Comparison of ENCODE assay signal across 17 cellular contexts in genomic region chr12:88572785-88573565, GRCh38. TPM values are rescaled to one million over a fixed set of nuclear protein-coding genes. Genes with fewer than 3 reads are reported as not detected.
A peak's percentile ranks its signal among the peaks of the same experiment; 100 is the strongest.
DNase-seq lines count a peak whose midpoint lies in the region; ATAC-seq and TF ChIP-seq lines count a peak whose summit lies in the region.
"Had no signal": no experiment of that assay in that cellular context is flagged by ENCODE, and none has a peak within 500 bp of the region (broad histone marks: within the 10 kb centered on the region; RNA-seq: fewer than 3 reads in every experiment).

No MANE protein-coding gene starts in this region.

- H3K36me3 ChIP-seq in Caco-2 (ENCODE audit: control insufficient read depth, insufficient read depth, low read length) = no peaks in the 10 kb centered on the region
- H3K36me3 ChIP-seq in HUES48 (ENCODE audit: control insufficient read depth, insufficient read depth, low read length) = no peaks in the 10 kb centered on the region
- H3K36me3 ChIP-seq in endodermal cell (ENCODE audit: control insufficient read depth, insufficient read depth, low read length) = no peaks in the 10 kb centered on the region
- peaks cover 4% of the 10 kb centered on the region; the same call in 1 of the 2 replicates for H3K36me3 ChIP-seq in MG63
- H3K36me3 ChIP-seq: SJSA1 had no signal

- H3K27me3 ChIP-seq in Caco-2 (replicated peaks; ENCODE audit: control insufficient read depth, insufficient read depth, low read length) = no peaks in the 10 kb centered on the region
- no peaks in the 10 kb centered on the region for H3K27me3 ChIP-seq in HUES48 (ENCODE audit: control insufficient read depth, insufficient read depth, low read length)
- peaks cover 46% of the 10 kb centered on the region for H3K27me3 ChIP-seq in endodermal cell (ENCODE audit: control insufficient read depth, insufficient read depth, low read length, poor library complexity, severe bottlenecking)
- H3K27me3 ChIP-seq in CD4-positive, alpha-beta T cell (ENCODE audit: control insufficient read depth, insufficient read depth, low read length) = no peaks in the 10 kb centered on the region
- H3K27me3 ChIP-seq in MG63 = no peaks in the 10 kb centered on the region
- H3K27me3 ChIP-seq: SJSA1 had no signal

- H3K9ac ChIP-seq in HUES48 (ENCODE audit: low read depth, low read length) = no peak overlapping the region
- no peak overlapping the region for H3K9ac ChIP-seq in endodermal cell (ENCODE audit: extremely low read depth, low read length, poor library complexity, severe bottlenecking)

- 58 to 94% methylated on average over 2 to 3 of the region's 4 CpGs for WGBS in endodermal cell (ENCODE audit: insufficient coverage in 1 of 2, insufficient read length in 1 of 2), 2 experiments

- H3K4me1 ChIP-seq in Caco-2 (peaks cover 66% of the 10 kb centered on the region), HUES48 (ENCODE audit: control insufficient read depth, insufficient read depth, low read length) (peaks cover 63% of the 10 kb centered on the region), endodermal cell (ENCODE audit: control insufficient read depth, insufficient read depth, low read length) (no peaks in the 10 kb centered on the region)
- H3K4me1 ChIP-seq: SJSA1 had no signal

- no peak overlapping the region for H3K4me3 ChIP-seq in Caco-2 (ENCODE audit: low read depth, low read length)
- no peak overlapping the region for H3K4me3 ChIP-seq in HUES48 (ENCODE audit: low read depth, low read length)
- H3K4me3 ChIP-seq in endodermal cell (ENCODE audit: low read length) = no peak overlapping the region
- H3K4me3 ChIP-seq in MG63 = no peak overlapping the region
- H3K4me3 ChIP-seq: SJSA1 had no signal

- POLR2A ChIA-PET in Caco-2 (lab: Charles Lee) = no interaction called here
- POLR2A ChIA-PET in CD4-positive, alpha-beta T cell (lab: Charles Lee) = no interaction called here

- ATAC-seq in CD4-positive, alpha-beta T cell (ENCODE audit: poor library complexity) = no peak
- no peak for ATAC-seq in GM18858 (IDR thresholded peaks at IDR 0.05; ENCODE audit: unreplicated experiment)
- ATAC-seq: activated CD8-positive, alpha-beta T cell treated with anti-CD3 and anti-CD28 coated beads, Interleukin-2, amount 10 ng/mL, durations not matched to agents 7 days and 5 days had no signal

- H3K27me3 Mint-ChIP-seq in Caco-2 (ENCODE audit: insufficient read depth, unreplicated experiment) (no peaks in the 10 kb centered on the region), endodermal cell (ENCODE audit: insufficient read depth) (peaks cover 31% of the 10 kb centered on the region), nephron progenitor cell (ENCODE audit: low read depth, poor library complexity) (peaks cover 7% of the 10 kb centered on the region), glutamatergic neuron (ENCODE audit: unreplicated experiment) (peaks cover 2% of the 10 kb centered on the region)
- H3K27me3 Mint-ChIP-seq in CD4-positive, alpha-beta T cell = peaks cover 12% of the 10 kb centered on the region

- H3K27ac Mint-ChIP-seq in Caco-2 (ENCODE audit: unreplicated experiment) (no peak overlapping the region), endodermal cell (no peak overlapping the region), nephron progenitor cell (peak overlapping the region; percentile 37), glutamatergic neuron (ENCODE audit: unreplicated experiment) (no peak overlapping the region)
- H3K27ac Mint-ChIP-seq in CD4-positive, alpha-beta T cell = no peak overlapping the region
- H3K27ac Mint-ChIP-seq: activated CD8-positive, alpha-beta T cell treated with anti-CD3 and anti-CD28 coated beads, Interleukin-2, amount 10 ng/mL, durations not matched to agents 7 days and 5 days had no signal

- peaks cover 89% of the 10 kb centered on the region for H3K36me3 Mint-ChIP-seq in Caco-2 (ENCODE audit: insufficient read depth, unreplicated experiment)
- no peaks in the 10 kb centered on the region for H3K36me3 Mint-ChIP-seq in endodermal cell (ENCODE audit: low read depth)
- no peaks in the 10 kb centered on the region for H3K36me3 Mint-ChIP-seq in nephron progenitor cell (ENCODE audit: low read depth)
- H3K36me3 Mint-ChIP-seq in CD4-positive, alpha-beta T cell (ENCODE audit: low read depth) = no peaks in the 10 kb centered on the region
- H3K36me3 Mint-ChIP-seq in glutamatergic neuron (ENCODE audit: unreplicated experiment) = no peaks in the 10 kb centered on the region

- CTCF ChIA-PET in Caco-2 (lab: Charles Lee) = no interaction called here
- CTCF ChIA-PET in CD4-positive, alpha-beta T cell (lab: Charles Lee) = no interaction called here

- TF ChIP-seq CTCF in Caco-2 (IDR thresholded peaks at IDR 0.05; ENCODE audit: insufficient read depth in 1 of 2, low read depth in 1 of 2, low read length in 1 of 2, severe bottlenecking in 1 of 2, unreplicated experiment in 1 of 2) (no peak), endodermal cell (conservative IDR thresholded peaks at IDR 0.05) (no peak), nephron progenitor cell (IDR thresholded peaks at IDR 0.05) (no peak), glutamatergic neuron (IDR thresholded peaks at IDR 0.05; ENCODE audit: partially characterized antibody, unreplicated experiment) (no peak)
- TF ChIP-seq CTCF in CD4-positive, alpha-beta T cell (IDR thresholded peaks at IDR 0.05) = no peak

- H3K4me1 Mint-ChIP-seq in Caco-2 (ENCODE audit: low read depth, unreplicated experiment) = peaks cover 28% of the 10 kb centered on the region
- peaks cover 38% of the 10 kb centered on the region for H3K4me1 Mint-ChIP-seq in endodermal cell
- H3K4me1 Mint-ChIP-seq in nephron progenitor cell = peaks cover 64% of the 10 kb centered on the region
- H3K4me1 Mint-ChIP-seq in CD4-positive, alpha-beta T cell (ENCODE audit: low read depth) = no peaks in the 10 kb centered on the region
- no peaks in the 10 kb centered on the region for H3K4me1 Mint-ChIP-seq in glutamatergic neuron (ENCODE audit: low read depth, unreplicated experiment)

- H3K27ac ChIP-seq in HUES48 (ENCODE audit: low read depth, low read length) (peak overlapping the region; percentile 51), endodermal cell (ENCODE audit: low read depth, low read length) (peak overlapping the region; percentile 42)
- no peak overlapping the region for H3K27ac ChIP-seq in CD4-positive, alpha-beta T cell (ENCODE audit: low read depth, low read length)
- H3K27ac ChIP-seq: HL-60, SJSA1 had no signal

- no TSS peak for BruUV-seq in Caco-2 (replicated peaks; lab: Mats Ljungman, UMichigan)

- no peak for DNase-seq in Caco-2
- no peak for DNase-seq in endodermal cell
- DNase-seq in nephron progenitor cell = no peak
- no peak for DNase-seq in CD4-positive, alpha-beta T cell
- DNase-seq in MG63 = no peak
- no peak for DNase-seq in glutamatergic neuron
- DNase-seq: activated CD8-positive, alpha-beta T cell treated with anti-CD3 and anti-CD28 coated beads, Interleukin-2, amount 10 ng/mL, durations not matched to agents 7 days and 5 days; aorta; dermis blood vessel endothelial cell; DMS79; foreskin melanocyte; posterior cingulate gyrus; substantia nigra had no signal

- intact Hi-C loops in Caco-2 (cut with micrococcal nuclease; ENCODE audit: unreplicated experiment) = loop anchor here (10.0 kb wide), 2 partner anchors 388 to 428 kb away; partner anchors contain the start of genes CEP290 and TMTC3
- intact Hi-C loops in CD4-positive, alpha-beta T cell (cut with DNase I, micrococcal nuclease) = no loop called here

- H3K9me3 ChIP-seq in Caco-2 (no peaks in the 10 kb centered on the region), HUES48 (ENCODE audit: control insufficient read depth, insufficient read depth, low read length) (no peaks in the 10 kb centered on the region), endodermal cell (ENCODE audit: control insufficient read depth, low read length) (no peaks in the 10 kb centered on the region), MG63 (no peaks in the 10 kb centered on the region)
- H3K9me3 ChIP-seq in CD4-positive, alpha-beta T cell (ENCODE audit: control insufficient read depth, low read length) = no peaks in the 10 kb centered on the region
- H3K9me3 ChIP-seq: SJSA1 had no signal

- no peaks in the 10 kb centered on the region for H3K9me3 Mint-ChIP-seq in Caco-2 (ENCODE audit: unreplicated experiment)
- no peaks in the 10 kb centered on the region for H3K9me3 Mint-ChIP-seq in endodermal cell
- no peaks in the 10 kb centered on the region for H3K9me3 Mint-ChIP-seq in nephron progenitor cell
- no peaks in the 10 kb centered on the region for H3K9me3 Mint-ChIP-seq in CD4-positive, alpha-beta T cell
- H3K9me3 Mint-ChIP-seq in glutamatergic neuron (ENCODE audit: unreplicated experiment) = no peaks in the 10 kb centered on the region

- peak overlapping the region; percentile 32 for H3K4me3 Mint-ChIP-seq in Caco-2 (ENCODE audit: unreplicated experiment)
- H3K4me3 Mint-ChIP-seq in endodermal cell = no peak overlapping the region
- peak overlapping the region; percentile 21 for H3K4me3 Mint-ChIP-seq in nephron progenitor cell
- H3K4me3 Mint-ChIP-seq in CD4-positive, alpha-beta T cell = no peak overlapping the region
- H3K4me3 Mint-ChIP-seq in glutamatergic neuron (ENCODE audit: unreplicated experiment) = no peak overlapping the region
- H3K4me3 Mint-ChIP-seq: activated CD8-positive, alpha-beta T cell treated with anti-CD3 and anti-CD28 coated beads, Interleukin-2, amount 10 ng/mL, durations not matched to agents 7 days and 5 days had no signal

RNA-seq across cellular contexts. Expression of gene KITLG, which starts 7.3 kb away (rescaled TPM):
- total RNA-seq in Caco-2 (2022) = 200 and 211 TPM in 2 replicates
- total RNA-seq in endodermal cell = 10 to 100 TPM in 1 of 2 donors, 1 to 10 TPM in 1; 7.0 to 14.3 TPM
- polyA plus RNA-seq in endodermal cell (2013, experiment 1 of 2) = 15.7 TPM
- polyA plus RNA-seq in endodermal cell (2013, experiment 2 of 2) = 13.4 TPM
- not detected for total RNA-seq in CD4-positive, alpha-beta T cell
- total RNA-seq in MG63 (2014; rRNA removed; shearing (Covaris generic); ENCODE audit: low replicate concordance) = 16.7 and 23.4 TPM in 2 replicates
- 0.61 TPM for total RNA-seq in glutamatergic neuron (ENCODE audit: unreplicated experiment)
- total RNA-seq: activated CD8-positive, alpha-beta T cell treated with anti-CD3 and anti-CD28 coated beads, Interleukin-2, amount 10 ng/mL, durations not matched to agents 7 days and 5 days had no signal

Comparison
In these comparisons a context has a peak if more than half of its experiments do, and no peak if none do; other contexts are left out.
1. H3K4me3 Mint-ChIP-seq: peak in Caco-2 (single experiment) and nephron progenitor cell (single experiment); none in endodermal cell (single experiment), CD4-positive, alpha-beta T cell (single experiment) and glutamatergic neuron (single experiment).